8 cellular contexts compared by ENCODE assay signal in genomic region chr19:47239610-47240296, GRCh38. TPM values are rescaled to one million over a fixed set of nuclear protein-coding genes. Genes with fewer than 3 reads are reported as not detected.
DNase-seq lines count a peak whose midpoint lies in the region; ATAC-seq and TF ChIP-seq lines count a peak whose summit lies in the region.

No MANE protein-coding gene starts in this region.

- no peaks in the 10 kb centered on the region for H3K9me2 ChIP-seq in Loucy (replicated peaks; ENCODE audit: low read depth, low read length)

- no peaks in the 10 kb centered on the region for H3K36me3 Mint-ChIP-seq in type B pancreatic cell

- peaks cover 22% of the 10 kb centered on the region for H3K27me3 Mint-ChIP-seq in type B pancreatic cell

- peaks cover 4% of the 10 kb centered on the region for H3K4me1 Mint-ChIP-seq in type B pancreatic cell (ENCODE audit: unreplicated experiment)

- peak overlapping the region; percentile 64 to 86 (median 75) for H3K4me2 ChIP-seq in BLaER1 treated with 17β-estradiol and CSF1 and Interleukin-3, amounts not matched to agents 10 nM and 100 nM
- H3K4me2 ChIP-seq in Loucy (ENCODE audit: low read depth, low read length, poor library complexity, severe bottlenecking) = peak overlapping the region; percentile 18

- H3K27ac Mint-ChIP-seq in type B pancreatic cell = peak overlapping the region; percentile 9

- TF ChIP-seq CTCF in Loucy (conservative IDR thresholded peaks at IDR 0.05; ENCODE audit: low read length) (no peak), type B pancreatic cell (conservative IDR thresholded peaks at IDR 0.05) (no peak)

- peak overlapping the region in 2 of 11 experiments; percentile 30 to 43; a peak in 2 of 22 replicates for H3K9ac ChIP-seq in BLaER1 treated with 17β-estradiol and CSF1 and Interleukin-3, amounts not matched to agents 10 nM and 100 nM
- no peak overlapping the region for H3K9ac ChIP-seq in Loucy (ENCODE audit: low read depth, low read length, poor library complexity, severe bottlenecking)

- H3K79me2 ChIP-seq in Loucy (ENCODE audit: insufficient read depth, low read length) = no peaks in the 10 kb centered on the region

- WGBS in ectodermal cell, 2 experiments = 2 to 3% methylated on average over 62 of the region's 62 CpGs

- H3K4me3 ChIP-seq in BLaER1 treated with 17β-estradiol and CSF1 and Interleukin-3, amounts not matched to agents 10 nM and 100 nM = peak overlapping the region in 8 of 10 experiments; percentile 24 to 61 (median 37); a peak in 14 of 20 replicates
- peak overlapping the region; percentile 19 for H3K4me3 ChIP-seq in Loucy (ENCODE audit: low read length, poor library complexity, severe bottlenecking)
- peak overlapping the region; percentile 34 for H3K4me3 ChIP-seq in ectodermal cell (ENCODE audit: insufficient read depth, low read depth, low read length)

- H4K20me1 ChIP-seq in BLaER1 treated with 17β-estradiol and CSF1 and Interleukin-3, amounts not matched to agents 10 nM and 100 nM = peaks cover 0 to 13% (median 6%) of the 10 kb centered on the region in 11 experiments; a peak in 7 of 22 replicates
- H4K20me1 ChIP-seq in Loucy (ENCODE audit: insufficient read depth, low read length, poor library complexity, severe bottlenecking) = no peaks in the 10 kb centered on the region

- DNase-seq in activated CD4-positive, alpha-beta T cell treated with anti-CD3 and anti-CD28 coated beads for 48 hours = peak; percentile 52
- DNase-seq in midbrain (lab: John Stamatoyannopoulos, UW) (peak; percentile 83), type B pancreatic cell (ENCODE audit: extremely low spot score, unreplicated experiment) (no peak)

- H3K4me3 Mint-ChIP-seq in type B pancreatic cell = peak overlapping the region; percentile 58

- no peak overlapping the region for H2AFZ ChIP-seq in Loucy (ENCODE audit: low read length)

- H3K9me3 Mint-ChIP-seq in type B pancreatic cell = no peaks in the 10 kb centered on the region

- peaks cover 4% of the 10 kb centered on the region; the same call in 1 of the 2 replicates for H3F3A ChIP-seq in Loucy (ENCODE audit: low read depth)

- peaks cover 30 to 54% (median 51%) of the 10 kb centered on the region in 11 experiments for H3K27me3 ChIP-seq in BLaER1 treated with 17β-estradiol and CSF1 and Interleukin-3, amounts not matched to agents 10 nM and 100 nM
- peaks cover 4% of the 10 kb centered on the region for H3K27me3 ChIP-seq in Loucy (ENCODE audit: insufficient read depth, low read length, poor library complexity, severe bottlenecking)
- peaks cover 56% of the 10 kb centered on the region for H3K27me3 ChIP-seq in ectodermal cell (ENCODE audit: control insufficient read depth, insufficient read depth, low read length, poor library complexity, severe bottlenecking)

- no peaks in the 10 kb centered on the region for H3K9me3 ChIP-seq in BLaER1 treated with 17β-estradiol and CSF1 and Interleukin-3, amounts not matched to agents 10 nM and 100 nM (replicated peaks in 1 of 11)
- H3K9me3 ChIP-seq in Loucy (ENCODE audit: insufficient read depth, low read depth, low read length) (no peaks in the 10 kb centered on the region), ectodermal cell (ENCODE audit: control insufficient read depth, low read length) (no peaks in the 10 kb centered on the region)

- peaks cover 40 to 66% (median 52%) of the 10 kb centered on the region in 10 experiments for H3K4me1 ChIP-seq in BLaER1 treated with 17β-estradiol and CSF1 and Interleukin-3, amounts not matched to agents 10 nM and 100 nM
- H3K4me1 ChIP-seq in Loucy (ENCODE audit: insufficient read depth, low read length, poor library complexity, severe bottlenecking) (peaks cover 13% of the 10 kb centered on the region), ectodermal cell (ENCODE audit: control insufficient read depth, insufficient read depth, low read length) (peaks cover 6% of the 10 kb centered on the region)

- H3K27ac ChIP-seq in BLaER1 treated with 17β-estradiol and CSF1 and Interleukin-3, amounts not matched to agents 10 nM and 100 nM = no peak overlapping the region
- no peak overlapping the region for H3K27ac ChIP-seq in ectodermal cell (ENCODE audit: insufficient read depth, low read depth, low read length, poor library complexity, severe bottlenecking)

- no peaks in the 10 kb centered on the region for H3K36me3 ChIP-seq in BLaER1 treated with 17β-estradiol and CSF1 and Interleukin-3, amounts not matched to agents 10 nM and 100 nM
- H3K36me3 ChIP-seq in Loucy (ENCODE audit: insufficient read depth, low read length) (no peaks in the 10 kb centered on the region), ectodermal cell (ENCODE audit: control insufficient read depth, insufficient read depth, low read length) (no peaks in the 10 kb centered on the region)

- no peak for ATAC-seq in HG02610 (IDR thresholded peaks at IDR 0.05; ENCODE audit: unreplicated experiment)
- ATAC-seq in HG03469 (IDR thresholded peaks at IDR 0.05; ENCODE audit: unreplicated experiment) = no peak

RNA-seq across cellular contexts. Expression of gene BBC3, which starts 8.8 kb away (rescaled TPM):
- 17.5 TPM for polyA plus RNA-seq in ectodermal cell (2013, experiment 1 of 4)
- 15.1 TPM for polyA plus RNA-seq in ectodermal cell (2013, experiment 2 of 4)
- 14.1 TPM for polyA plus RNA-seq in ectodermal cell (2013, experiment 3 of 4)
- polyA plus RNA-seq in ectodermal cell (2013, experiment 4 of 4) = 15.8 TPM
- total RNA-seq in type B pancreatic cell (ENCODE audit: low replicate concordance) = 14.8 and 36.2 TPM in 2 replicates

RNA-seq across cellular contexts. Expression of gene CCDC9, which starts 16.6 kb away (rescaled TPM):
- polyA plus RNA-seq in ectodermal cell (2013, experiment 1 of 4) = 35.5 TPM
- 34.5 TPM for polyA plus RNA-seq in ectodermal cell (2013, experiment 2 of 4)
- polyA plus RNA-seq in ectodermal cell (2013, experiment 3 of 4) = 21.2 TPM
- 21.1 TPM for polyA plus RNA-seq in ectodermal cell (2013, experiment 4 of 4)
- total RNA-seq in type B pancreatic cell (ENCODE audit: low replicate concordance) = 22.4 and 29.3 TPM in 2 replicates

RNA-seq across cellular contexts. Expression of gene INAFM1, which starts 34.9 kb away (rescaled TPM):
- 8.4 TPM for polyA plus RNA-seq in ectodermal cell (2013, experiment 1 of 4)
- polyA plus RNA-seq in ectodermal cell (2013, experiment 2 of 4) = 9.1 TPM
- polyA plus RNA-seq in ectodermal cell (2013, experiment 3 of 4) = 9.6 TPM
- polyA plus RNA-seq in ectodermal cell (2013, experiment 4 of 4) = 10.0 TPM
- 8.2 and 9.6 TPM in 2 replicates for total RNA-seq in type B pancreatic cell (ENCODE audit: low replicate concordance)
